ENCODE assay signal across 20 cellular contexts in the genomic region with DNA sequence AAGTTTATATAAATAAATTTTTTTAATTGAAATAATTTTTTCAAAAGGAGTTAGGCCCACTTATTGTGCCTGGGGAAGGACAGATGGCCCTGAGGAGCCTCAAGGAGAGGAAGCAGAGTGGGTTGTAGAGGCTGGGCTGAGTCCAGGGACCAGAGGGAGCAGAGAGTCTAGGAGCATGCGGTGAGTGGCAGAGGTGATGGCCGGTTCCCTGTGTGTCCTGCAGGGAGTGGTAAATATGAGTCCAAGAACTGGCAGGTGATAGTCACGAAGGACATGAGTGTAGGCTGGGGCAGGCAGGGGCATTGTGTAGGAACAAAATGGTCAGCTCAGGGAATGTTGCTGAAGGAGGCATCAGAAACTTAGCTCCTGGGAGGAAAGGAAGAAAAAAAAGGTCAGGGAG. TPM values are rescaled to one million over a fixed set of nuclear protein-coding genes. Genes with fewer than 3 reads are reported as not detected.
DNase-seq lines count a peak whose midpoint lies in the region; ATAC-seq and TF ChIP-seq lines count a peak whose summit lies in the region.
"Had no signal": no experiment of that assay in that cellular context is flagged by ENCODE, and none has a peak within 500 bp of the region (broad histone marks: within the 10 kb centered on the region; RNA-seq: fewer than 3 reads in every experiment).

No MANE protein-coding gene starts in this region.

- no peaks in the 10 kb centered on the region for H3K4me1 ChIP-seq in ES-I3 (ENCODE audit: insufficient read depth, low read length)
- H3K4me1 ChIP-seq in upper lobe of right lung: no peaks in the 10 kb centered on the region

- no peak overlapping the region for H3K4me3 Mint-ChIP-seq in central memory CD8-positive, alpha-beta T cell
- no peak overlapping the region for H3K4me3 Mint-ChIP-seq in neural crest cell
- H3K4me3 Mint-ChIP-seq: CD14-positive monocyte; CD4-positive, alpha-beta memory T cell; H9; IgD-negative memory B cell had no signal

- no peaks in the 10 kb centered on the region for H3K4me1 Mint-ChIP-seq in central memory CD8-positive, alpha-beta T cell
- peaks cover 5% of the 10 kb centered on the region for H3K4me1 Mint-ChIP-seq in neural crest cell
- H3K4me1 Mint-ChIP-seq: CD14-positive monocyte; CD4-positive, alpha-beta memory T cell; IgD-negative memory B cell had no signal

- ATAC-seq in central memory CD8-positive, alpha-beta T cell (replicated peaks; ENCODE audit: extremely low read depth, poor library complexity, severe bottlenecking): no peak
- peak; percentile 14 for ATAC-seq in upper lobe of right lung
- ATAC-seq: HepG2 had no signal

- H3K9me3 ChIP-seq in ES-I3 (ENCODE audit: control insufficient read depth, insufficient read depth, low read length) (peaks cover 2% of the 10 kb centered on the region; the same call in 1 of the 2 replicates), upper lobe of right lung (no peaks in the 10 kb centered on the region), MG63 (peaks cover 3% of the 10 kb centered on the region; the same call in 1 of the 2 replicates)

- H3K27me3 Mint-ChIP-seq in central memory CD8-positive, alpha-beta T cell: peaks cover 47% of the 10 kb centered on the region
- H3K27me3 Mint-ChIP-seq in neural crest cell (ENCODE audit: low read depth): peaks cover 79% of the 10 kb centered on the region
- H3K27me3 Mint-ChIP-seq: IgD-negative memory B cell had no signal

- no peaks in the 10 kb centered on the region for H3K27me3 ChIP-seq in upper lobe of right lung
- peaks cover 8% of the 10 kb centered on the region; the same call in 1 of the 2 replicates for H3K27me3 ChIP-seq in MG63
- H3K27me3 ChIP-seq: BLaER1 had no signal

- TF ChIP-seq CTCF in neural crest cell (conservative IDR thresholded peaks at IDR 0.05): no peak
- TF ChIP-seq CTCF in upper lobe of right lung (IDR thresholded peaks at IDR 0.05): no peak

- H3K4me3 ChIP-seq in upper lobe of right lung (no peak overlapping the region), MG63 (no peak overlapping the region)
- H3K4me3 ChIP-seq: BLaER1 had no signal

- intact Hi-C loops in upper lobe of right lung (cut with DNase I): no loop called here

- H3K27ac ChIP-seq in upper lobe of right lung: no peak overlapping the region
- H3K27ac ChIP-seq: BLaER1 had no signal

- no peaks in the 10 kb centered on the region for H3K36me3 Mint-ChIP-seq in central memory CD8-positive, alpha-beta T cell (ENCODE audit: insufficient read depth)
- no peaks in the 10 kb centered on the region for H3K36me3 Mint-ChIP-seq in neural crest cell (ENCODE audit: low read depth)
- H3K36me3 Mint-ChIP-seq: CD14-positive monocyte, IgD-negative memory B cell had no signal

- H3K9me3 Mint-ChIP-seq in central memory CD8-positive, alpha-beta T cell: peaks cover 7% of the 10 kb centered on the region
- H3K9me3 Mint-ChIP-seq in neural crest cell: peaks cover 4% of the 10 kb centered on the region

- no peaks in the 10 kb centered on the region for H3K36me3 ChIP-seq in ES-I3 (ENCODE audit: insufficient read depth, low read length)
- no peaks in the 10 kb centered on the region for H3K36me3 ChIP-seq in upper lobe of right lung
- H3K36me3 ChIP-seq in MG63: no peaks in the 10 kb centered on the region
- H3K36me3 ChIP-seq: BLaER1 had no signal

- peak overlapping the region; percentile 34; the same call in 1 of the 2 replicates for H3K9ac ChIP-seq in ES-I3 (ENCODE audit: low read depth, low read length)
- H3K9ac ChIP-seq: BLaER1 had no signal

- DNase-seq in central memory CD8-positive, alpha-beta T cell (ENCODE audit: low spot score in 2 of 2): no peak
- DNase-seq in neural crest cell (ENCODE audit: low read depth, low spot score) (no peak), upper lobe of right lung (no peak), MG63 (no peak), ecto neural progenitor cell (ENCODE audit: low spot score) (no peak), SIG-M5 (lab: John Stamatoyannopoulos, UW) (no peak), kidney tubule cell (ENCODE audit: low spot score) (no peak)
- DNase-seq: 8988T; Calu3; CD4-positive, alpha-beta memory T cell; DMS 273 treated with DMSO at 0.1 percent for 48 hours; GDM1; H9 had no signal

- H3K27ac Mint-ChIP-seq in central memory CD8-positive, alpha-beta T cell (ENCODE audit: low read depth): peak overlapping the region; percentile 5
- peak overlapping the region; percentile 19 for H3K27ac Mint-ChIP-seq in neural crest cell (ENCODE audit: unreplicated experiment)
- H3K27ac Mint-ChIP-seq: CD14-positive monocyte; CD4-positive, alpha-beta memory T cell had no signal

RNA-seq across cellular contexts. Expression of gene BTNL9, which starts 8.3 kb away (rescaled TPM):
- total RNA-seq in neural crest cell (not detected in 2 replicates), upper lobe of right lung (99.8 TPM)
- total RNA-seq in MG63 (2014; rRNA removed; shearing (Covaris generic); ENCODE audit: low replicate concordance): 0.76 and 0.99 TPM in 2 replicates
- total RNA-seq: A673; CD4-positive, alpha-beta memory T cell had no signal

RNA-seq across cellular contexts. Expression of gene BTNL3, which starts 43.1 kb away (rescaled TPM):
- total RNA-seq in neural crest cell (not detected in 2 replicates), upper lobe of right lung (not detected)
- not detected in 2 replicates for total RNA-seq in MG63 (2014; rRNA removed; shearing (Covaris generic); ENCODE audit: low replicate concordance)
- total RNA-seq: A673; Calu3; CD4-positive, alpha-beta memory T cell; H1; H9; HepG2 had no signal

Comparison
In these comparisons a context has a peak if more than half of its experiments do, and no peak if none do; other contexts are left out.
1. RNA of gene BTNL9, which starts 8.3 kb away (total RNA-seq): 99.8 TPM in upper lobe of right lung (single experiment); 0.76 to 0.99 TPM in MG63 and not detected in neural crest cell; every median in the first group is over 10 times any median in the second.